21 cellular contexts compared by ENCODE assay signal in the genomic region with DNA sequence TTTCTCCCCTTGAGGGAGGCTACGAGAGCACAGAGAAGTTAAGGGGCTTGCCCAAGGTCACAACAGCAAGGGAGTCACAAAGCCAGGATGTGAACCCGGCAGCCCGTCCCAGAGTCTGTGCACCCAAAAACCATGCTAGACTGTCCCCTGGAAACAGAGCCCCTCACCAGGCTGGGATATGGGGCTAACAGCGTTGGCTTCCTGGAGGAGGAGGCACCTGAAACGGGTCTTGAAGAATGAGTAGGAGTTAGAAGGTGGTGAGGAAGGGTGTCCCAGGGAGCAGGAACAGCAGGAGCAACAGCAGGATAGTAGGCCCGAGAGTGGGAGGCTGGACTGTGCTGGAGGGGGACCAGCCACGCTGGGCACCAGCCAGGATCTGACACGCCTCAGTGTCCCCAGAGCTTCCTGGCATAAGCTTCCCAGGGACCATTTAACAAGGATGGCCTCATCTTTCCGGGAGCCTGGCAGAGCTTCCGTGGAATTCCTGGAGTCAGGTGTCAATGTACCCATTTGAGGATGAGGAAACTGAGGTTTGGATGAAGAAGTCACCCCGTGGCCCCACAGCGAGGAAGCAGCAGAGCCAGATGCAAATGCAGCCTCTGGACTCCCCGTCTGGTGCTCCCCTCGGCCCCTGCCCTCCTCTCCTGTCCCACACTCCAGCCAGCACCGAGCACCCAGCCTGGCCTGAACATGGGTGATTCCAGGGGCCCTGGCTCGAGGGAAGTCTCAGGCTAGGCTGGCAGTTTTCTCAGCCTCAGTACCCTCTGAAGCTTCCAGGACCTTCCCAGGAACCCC. TPM values are rescaled to one million over a fixed set of nuclear protein-coding genes. Genes with fewer than 3 reads are reported as not detected.
"Had no signal": no experiment of that assay in that cellular context is flagged by ENCODE, and none has a peak within 500 bp of the region (broad histone marks: within the 10 kb centered on the region; RNA-seq: fewer than 3 reads in every experiment).

No MANE protein-coding gene starts in this region.

- H3K27me3 Mint-ChIP-seq: activated naive CD8-positive, alpha-beta T cell treated with anti-CD3 and anti-CD28 coated beads for 36 hours; activated T-cell treated with anti-CD3 and anti-CD28 coated beads, Interleukin-2, amount 50 U/mL, for 24 hours; natural killer cell treated with Interleukin-12 subunit alpha and Interleukin-12 subunit beta and Interleukin-15 and Interleukin-18, amount 100 ng/mL, for 72 hours; T-cell had no signal

- H3K27ac ChIP-seq: esophagus muscularis mucosa, foreskin keratinocyte, pancreas, VCaP had no signal

- FAIRE-seq: pancreas had no signal

- H3K36me3 Mint-ChIP-seq: activated naive CD8-positive, alpha-beta T cell treated with anti-CD3 and anti-CD28 coated beads for 36 hours; immature natural killer cell; natural killer cell treated with Interleukin-12 subunit alpha and Interleukin-12 subunit beta and Interleukin-15 and Interleukin-18, amount 100 ng/mL, for 72 hours; T-cell had no signal

- H3K9me3 ChIP-seq: pancreas had no signal

- H3K4me1 ChIP-seq: foreskin keratinocyte had no signal

- ATAC-seq: foreskin keratinocyte; natural killer cell treated with Interleukin-12 subunit alpha and Interleukin-12 subunit beta and Interleukin-15 and Interleukin-18, amount 100 ng/mL, for 72 hours; T-cell had no signal

- H3K4me3 Mint-ChIP-seq: activated naive CD8-positive, alpha-beta T cell treated with anti-CD3 and anti-CD28 coated beads for 36 hours; activated T-cell treated with anti-CD3 and anti-CD28 coated beads, Interleukin-2, amount 50 U/mL, for 24 hours; immature natural killer cell; natural killer cell treated with Interleukin-12 subunit alpha and Interleukin-12 subunit beta and Interleukin-15 and Interleukin-18, amount 100 ng/mL, for 72 hours; T-cell had no signal

- H3K36me3 ChIP-seq: esophagus muscularis mucosa, pancreas, transverse colon had no signal

- H3K27me3 ChIP-seq: pancreas had no signal

- H3K27ac Mint-ChIP-seq: activated naive CD8-positive, alpha-beta T cell treated with anti-CD3 and anti-CD28 coated beads for 36 hours; activated T-cell treated with anti-CD3 and anti-CD28 coated beads, Interleukin-2, amount 50 U/mL, for 24 hours; immature natural killer cell; natural killer cell treated with Interleukin-12 subunit alpha and Interleukin-12 subunit beta and Interleukin-15 and Interleukin-18, amount 100 ng/mL, for 72 hours; T-cell had no signal

- H3K4me3 ChIP-seq: lung, mucosa of descending colon, pancreas, skin epidermis, transverse colon had no signal

- H3K9me3 Mint-ChIP-seq: natural killer cell treated with Interleukin-12 subunit alpha and Interleukin-12 subunit beta and Interleukin-15 and Interleukin-18, amount 100 ng/mL, for 72 hours; T-cell had no signal

- DNase-seq: activated CD4-positive, alpha-beta T cell treated with anti-CD3 and anti-CD28 coated beads for 4 hours; activated effector memory CD4-positive, alpha-beta T cell treated with anti-CD3 and anti-CD28 coated beads, Interleukin-2, amount 50 U/mL, for 16 hours; activated naive CD8-positive, alpha-beta T cell treated with anti-CD3 and anti-CD28 coated beads for 36 hours; activated T-cell treated with anti-CD3 and anti-CD28 coated beads, Interleukin-2, amount 50 U/mL, for 24 hours; foreskin keratinocyte; immature natural killer cell; stimulated activated CD4-positive, alpha-beta T cell treated with anti-CD3 and anti-CD28 coated beads, Interleukin-4, amount 100 ng/mL, for 4 hours; T-cell; T1000; transverse colon had no signal

RNA-seq across cellular contexts. Expression of a gene that starts 3.3 kb away (rescaled TPM):
- total RNA-seq: activated naive CD8-positive, alpha-beta T cell treated with anti-CD3 and anti-CD28 coated beads for 36 hours; chondrocyte; esophagus muscularis mucosa; foreskin keratinocyte; left colon; lung; mucosa of descending colon; natural killer cell treated with Interleukin-12 subunit alpha and Interleukin-12 subunit beta and Interleukin-15 and Interleukin-18, amount 100 ng/mL, for 72 hours; pancreas; renal cortical epithelial cell; SK-MEL-5; T-cell; transverse colon had no signal
- polyA plus RNA-seq: foreskin keratinocyte, immature natural killer cell, lung, pancreas had no signal
